In the genomic region with DNA sequence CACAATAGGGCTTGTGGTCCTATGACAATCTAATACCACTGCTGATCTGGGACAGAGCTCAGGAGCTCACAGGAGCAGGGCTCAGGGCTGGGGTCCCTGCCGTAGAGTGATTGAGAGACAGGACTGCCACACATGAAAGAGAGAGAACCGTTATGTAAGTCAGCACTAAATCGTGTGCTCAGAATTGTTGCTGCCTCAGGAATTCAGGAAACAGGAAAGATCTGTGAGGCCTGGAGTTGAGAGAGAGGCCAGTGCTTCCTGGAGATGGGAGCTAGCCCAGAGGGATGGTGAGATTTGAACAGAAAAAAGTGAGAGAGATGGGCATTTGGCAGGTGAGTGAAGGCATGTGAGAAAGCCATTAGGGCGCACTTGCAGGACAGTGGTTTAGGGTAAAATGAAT, we compare ENCODE assay signal across 35 cellular contexts. TPM values are rescaled to one million over a fixed set of nuclear protein-coding genes. Genes with fewer than 3 reads are reported as not detected.
DNase-seq lines count a peak whose midpoint lies in the region; ATAC-seq and TF ChIP-seq lines count a peak whose summit lies in the region.
"Had no signal": no experiment of that assay in that cellular context is flagged by ENCODE, and none has a peak within 500 bp of the region (broad histone marks: within the 10 kb centered on the region; RNA-seq: fewer than 3 reads in every experiment).

No MANE protein-coding gene starts in this region.

- POLR2A ChIA-PET in PC-9 (lab: Charles Lee; ENCODE audit: unreplicated experiment) = no interaction called here

- H3K4me1 Mint-ChIP-seq in nephron progenitor cell = peaks cover 37% of the 10 kb centered on the region

- H3K27ac ChIP-seq in GM23248 (no peak overlapping the region), PC-9 (no peak overlapping the region), fibroblast of lung (ENCODE audit: insufficient read depth, low read length) (no peak overlapping the region)
- H3K27ac ChIP-seq: body of pancreas, KMS-11, pancreas had no signal

- H4K20me1 ChIP-seq in GM23248 (ENCODE audit: insufficient read depth) (no peaks in the 10 kb centered on the region), PC-9 (ENCODE audit: insufficient read depth) (no peaks in the 10 kb centered on the region), fibroblast of lung (ENCODE audit: control insufficient read depth, extremely low read depth, insufficient read depth, low read length) (no peaks in the 10 kb centered on the region)

- H3K36me3 ChIP-seq in GM23248 (ENCODE audit: low read depth) (no peaks in the 10 kb centered on the region), PC-9 (ENCODE audit: low read depth) (no peaks in the 10 kb centered on the region), fibroblast of lung (ENCODE audit: control insufficient read depth, insufficient read depth, low read length) (no peaks in the 10 kb centered on the region)
- H3K36me3 ChIP-seq: left lung, pancreas had no signal

- DNase-seq in GM23248 (no peak), PC-9 (no peak), fibroblast of lung (ENCODE audit: low read depth in 2 of 2) (no peak), nephron progenitor cell (no peak), amniotic stem cell (lab: John Stamatoyannopoulos, UW) (no peak), NAMALWA (ENCODE audit: low spot score) (no peak)
- DNase-seq: activated CD4-positive, alpha-beta memory T cell treated with anti-CD3 and anti-CD28 coated beads, Interleukin-2, amount 10 ng/mL, durations not matched to agents 7 days and 5 days; activated CD8-positive, alpha-beta memory T cell treated with anti-CD3 and anti-CD28 coated beads, Interleukin-2, amount 50 U/mL, for 4 hours; activated naive CD4-positive, alpha-beta T cell treated with Interleukin-2 at 50 U/mL for 16 hours; body of pancreas; C1 segment of cervical spinal cord; COR-L47; effector CD4-positive, alpha-beta T cell; GOT3; left lung; NCI-H1417; NCI-H2029; NCI-H524 treated with DMSO at 0.1 percent for 48 hours; NK-92 treated with Interleukin-12 subunit alpha and Interleukin-12 subunit beta, amount 100 ng/mL, for 24 hours; pancreas; retina; stimulated activated CD4-positive, alpha-beta T cell treated with anti-CD3 and anti-CD28 coated beads, Interleukin-1b, Interleukin-23, amount 100 ng/mL, for 48 hours; stimulated activated naive CD4-positive, alpha-beta T cell treated with Interleukin-2 at 50 U/mL for 16 hours; T-helper 2 cell had no signal

- CTCF ChIA-PET in PC-9 (lab: Charles Lee) = interaction anchor here (0.7 kb wide), 1 partner anchor 11 kb away, joined by 7 read pairs; no protein-coding TSS in a partner anchor

- BruUV-seq in PC-9 (replicated peaks; lab: Mats Ljungman, UMichigan) = no TSS peak

- no peak for ATAC-seq in HG03280 (IDR thresholded peaks at IDR 0.05; ENCODE audit: unreplicated experiment)
- no peak for ATAC-seq in GM21390 (IDR thresholded peaks at IDR 0.05; ENCODE audit: unreplicated experiment)
- ATAC-seq: body of pancreas, left lung, pancreas, Right ventricle myocardium inferior had no signal

- H3K9ac ChIP-seq in GM23248 (no peak overlapping the region), fibroblast of lung (ENCODE audit: insufficient read depth, low read length) (no peak overlapping the region)
- H3K9ac ChIP-seq: KMS-11 had no signal

- 54 to 61% methylated on average over 4 of the region's 4 CpGs for WGBS in GM23248 (ENCODE audit: low coverage in 1 of 2, low lambda C conversion rate in 2 of 2, missing lambda C conversion rate in 2 of 2), 2 experiments

- H3K9me3 ChIP-seq in GM23248 (ENCODE audit: low read depth) = no peaks in the 10 kb centered on the region
- H3K9me3 ChIP-seq in PC-9 (ENCODE audit: insufficient read depth, low read depth) = no peaks in the 10 kb centered on the region
- no peaks in the 10 kb centered on the region for H3K9me3 ChIP-seq in fibroblast of lung (ENCODE audit: control insufficient read depth, insufficient read depth, low read depth, low read length)
- H3K9me3 ChIP-seq: body of pancreas, left lung, pancreas had no signal

- H3K4me3 ChIP-seq in GM23248 = no peak overlapping the region
- H3K4me3 ChIP-seq in PC-9 = no peak overlapping the region
- H3K4me3 ChIP-seq in fibroblast of lung (replicated peaks in 1 of 4; ENCODE audit: control extremely low read depth in 1 of 4, insufficient read depth in 1 of 4, low read depth in 3 of 4, low read length in 4 of 4) = no peak overlapping the region
- H3K4me3 ChIP-seq: body of pancreas, left lung, pancreas, smooth muscle cell had no signal

- in situ Hi-C loops in GM23248 (cut with MboI) = loop anchor here (10.0 kb wide), 1 partner anchor 645 kb away; no protein-coding TSS in a partner anchor

- intact Hi-C loops in PC-9 (cut with micrococcal nuclease; ENCODE audit: unreplicated experiment) = loop anchor here (5.0 kb wide), 3 partner anchors 112 to 907 kb away; a partner anchor contains a TSS

- no peak for TF ChIP-seq CTCF in PC-9 (conservative IDR thresholded peaks at IDR 0.05)
- TF ChIP-seq CTCF in fibroblast of lung (conservative IDR thresholded peaks at IDR 0.05 in 1 of 2, IDR thresholded peaks at IDR 0.05 in 1 of 2; ENCODE audit: low read depth in 1 of 2, low read length in 2 of 2) = no peak
- no peak for TF ChIP-seq CTCF in nephron progenitor cell (IDR thresholded peaks at IDR 0.05)

- H3K27me3 ChIP-seq in GM23248 (replicated peaks; ENCODE audit: insufficient read depth) = no peaks in the 10 kb centered on the region
- no peaks in the 10 kb centered on the region for H3K27me3 ChIP-seq in PC-9 (ENCODE audit: insufficient read depth, low read depth)
- H3K27me3 ChIP-seq in fibroblast of lung (ENCODE audit: control insufficient read depth, insufficient read depth, low read length) = no peaks in the 10 kb centered on the region
- H3K27me3 ChIP-seq: body of pancreas, left lung, pancreas had no signal

- H2AFZ ChIP-seq in GM23248 = 0 out of 2 replicates have a peak overlapping the region, but pooled peaks have one; percentile 34
- peak overlapping the region; percentile 49; the same call in 1 of the 2 replicates for H2AFZ ChIP-seq in PC-9
- H2AFZ ChIP-seq in fibroblast of lung (ENCODE audit: low read length) = peak overlapping the region; percentile 29

- H3K4me1 ChIP-seq in GM23248 (ENCODE audit: insufficient read depth) (peaks cover 12% of the 10 kb centered on the region), PC-9 (replicated peaks; ENCODE audit: insufficient read depth) (peaks cover 13% of the 10 kb centered on the region), fibroblast of lung (ENCODE audit: control insufficient read depth, extremely low read depth, insufficient read depth, low read length) (peaks cover 3% of the 10 kb centered on the region)

- H3K79me2 ChIP-seq in GM23248 (ENCODE audit: insufficient read depth) = no peaks in the 10 kb centered on the region
- no peaks in the 10 kb centered on the region for H3K79me2 ChIP-seq in PC-9 (ENCODE audit: low read depth)
- no peaks in the 10 kb centered on the region for H3K79me2 ChIP-seq in fibroblast of lung (ENCODE audit: control insufficient read depth, insufficient read depth, low read length)

- H3K27ac Mint-ChIP-seq in nephron progenitor cell = peak overlapping the region; percentile 19
- H3K27ac Mint-ChIP-seq: activated CD4-positive, alpha-beta memory T cell treated with anti-CD3 and anti-CD28 coated beads, Interleukin-2, amount 10 ng/mL, durations not matched to agents 7 days and 5 days; activated T-helper 1 cell treated with anti-CD3 and anti-CD28 coated beads, Interleukin-12 subunit alpha, Interleukin-12 subunit beta, Interleukin-2, Interleukin-4 antibody, amounts not matched to agents 30 ng/mL and 10 ng/mL and 1 ng/mL, durations not matched to agents 14 hours and 24 hours and 36 hours had no signal

- H3F3A ChIP-seq in GM23248 (ENCODE audit: insufficient read depth) (no peaks in the 10 kb centered on the region), PC-9 (ENCODE audit: insufficient read depth, low read depth) (peaks cover 5% of the 10 kb centered on the region; the same call in 1 of the 2 replicates)

- H3K36me3 Mint-ChIP-seq in nephron progenitor cell (ENCODE audit: low read depth) = no peaks in the 10 kb centered on the region

- H3K4me3 Mint-ChIP-seq in nephron progenitor cell = no peak overlapping the region
- H3K4me3 Mint-ChIP-seq: activated CD4-positive, alpha-beta memory T cell treated with anti-CD3 and anti-CD28 coated beads, Interleukin-2, amount 10 ng/mL, durations not matched to agents 7 days and 5 days; activated T-helper 1 cell treated with anti-CD3 and anti-CD28 coated beads, Interleukin-12 subunit alpha, Interleukin-12 subunit beta, Interleukin-2, Interleukin-4 antibody, amounts not matched to agents 30 ng/mL and 10 ng/mL and 1 ng/mL, durations not matched to agents 14 hours and 24 hours and 36 hours; nephron had no signal

- peaks cover 11% of the 10 kb centered on the region for H3K27me3 Mint-ChIP-seq in nephron progenitor cell (ENCODE audit: low read depth, poor library complexity)
- H3K27me3 Mint-ChIP-seq: activated CD4-positive, alpha-beta memory T cell treated with anti-CD3 and anti-CD28 coated beads, Interleukin-2, amount 10 ng/mL, durations not matched to agents 7 days and 5 days had no signal

- no peaks in the 10 kb centered on the region for H3K9me3 Mint-ChIP-seq in nephron progenitor cell
- H3K9me3 Mint-ChIP-seq: activated CD4-positive, alpha-beta memory T cell treated with anti-CD3 and anti-CD28 coated beads, Interleukin-2, amount 10 ng/mL, durations not matched to agents 7 days and 5 days; activated T-helper 1 cell treated with anti-CD3 and anti-CD28 coated beads, Interleukin-12 subunit alpha, Interleukin-12 subunit beta, Interleukin-2, Interleukin-4 antibody, amounts not matched to agents 30 ng/mL and 10 ng/mL and 1 ng/mL, durations not matched to agents 14 hours and 24 hours and 36 hours; nephron had no signal

- H3K4me2 ChIP-seq in GM23248 (ENCODE audit: unreplicated experiment) = no peak overlapping the region
- H3K4me2 ChIP-seq in PC-9 = no peak overlapping the region
- H3K4me2 ChIP-seq in fibroblast of lung (ENCODE audit: extremely low read depth, insufficient read depth, low read length) = no peak overlapping the region
- H3K4me2 ChIP-seq: KMS-11, smooth muscle cell had no signal

- H3K9me2 ChIP-seq in GM23248 (ENCODE audit: insufficient read depth) (no peaks in the 10 kb centered on the region), PC-9 (ENCODE audit: insufficient read depth) (no peaks in the 10 kb centered on the region)

RNA-seq across cellular contexts. Expression of a gene that starts 17.5 kb away (rescaled TPM):
- total RNA-seq in GM23248 (2014; rRNA removed; shearing (Covaris generic)) = 27.3 and 45.9 TPM in 2 replicates
- polyA plus RNA-seq in GM23248 (2016; fragmentation: Nextera tagmentation; extraction: Ambion mirVana) (41.0 and 44.2 TPM in 2 replicates), fibroblast of lung (66.2 and 78.7 TPM in 2 replicates)
- total RNA-seq in PC-9 (2021) (52.2 and 61.0 TPM in 2 replicates), fibroblast of lung (63.4 and 72.4 TPM in 2 replicates)
- 72.4 and 84.3 TPM in 2 replicates for polyA plus RNA-seq in fibroblast of lung (2012)
- 73.2 and 83.1 TPM in 2 replicates for polyA minus RNA-seq in fibroblast of lung (ENCODE audit: low replicate concordance)

RNA-seq across cellular contexts. Expression of a gene that starts 38.9 kb away (rescaled TPM):
- total RNA-seq in GM23248 (2014; rRNA removed; shearing (Covaris generic)) = not detected in 2 replicates
- polyA plus RNA-seq in GM23248 (2016; fragmentation: Nextera tagmentation; extraction: Ambion mirVana) (not detected in 2 replicates), fibroblast of lung (not detected in 2 replicates)
- total RNA-seq in PC-9 (2021) (not detected in 2 replicates), fibroblast of lung (not detected in 2 replicates)
- polyA plus RNA-seq in fibroblast of lung (2012) = not detected in 2 replicates
- not detected in 2 replicates for polyA minus RNA-seq in fibroblast of lung (ENCODE audit: low replicate concordance)
- total RNA-seq: activated CD4-positive, alpha-beta memory T cell treated with anti-CD3 and anti-CD28 coated beads, Interleukin-2, amount 10 ng/mL, durations not matched to agents 7 days and 5 days; activated T-helper 1 cell treated with anti-CD3 and anti-CD28 coated beads, Interleukin-12 subunit alpha, Interleukin-12 subunit beta, Interleukin-2, Interleukin-4 antibody, amounts not matched to agents 30 ng/mL and 10 ng/mL and 1 ng/mL, durations not matched to agents 14 hours and 24 hours and 36 hours; body of pancreas; glomerular endothelial cell; left lung; pancreas; smooth muscle cell; temporal lobe had no signal
- polyA plus RNA-seq: adipose tissue, pancreas, smooth muscle cell, urinary bladder had no signal
